Comparison of ENCODE assay signal across 1 cellular context in the genomic region with DNA sequence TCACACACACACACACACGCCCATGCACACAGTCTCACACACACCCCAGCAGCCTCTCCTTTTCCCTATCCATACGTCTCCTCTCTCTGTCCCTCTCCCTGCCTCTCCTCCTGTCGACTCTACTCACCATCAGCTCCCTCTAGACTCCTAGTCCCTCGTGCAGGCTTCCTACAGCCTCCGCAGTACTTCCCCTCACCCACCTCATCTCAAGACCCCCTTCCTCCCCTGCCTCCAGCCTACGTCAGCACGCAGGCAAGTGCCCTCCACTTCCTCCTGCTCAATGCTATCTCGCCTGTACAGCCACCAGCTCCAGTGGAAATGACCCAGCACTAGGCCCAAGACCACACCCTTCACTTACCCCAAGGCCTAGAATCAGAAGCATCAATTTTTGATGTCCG.
TF ChIP-seq lines count a peak whose summit lies in the region.

No MANE protein-coding gene starts in this region.

TF ChIP-seq in K562, 482 proteins besides CTCF, POLR2A, EP300 and RAD21 (continued from another document and continues in another):
- TF ChIP-seq, protein P1, sequence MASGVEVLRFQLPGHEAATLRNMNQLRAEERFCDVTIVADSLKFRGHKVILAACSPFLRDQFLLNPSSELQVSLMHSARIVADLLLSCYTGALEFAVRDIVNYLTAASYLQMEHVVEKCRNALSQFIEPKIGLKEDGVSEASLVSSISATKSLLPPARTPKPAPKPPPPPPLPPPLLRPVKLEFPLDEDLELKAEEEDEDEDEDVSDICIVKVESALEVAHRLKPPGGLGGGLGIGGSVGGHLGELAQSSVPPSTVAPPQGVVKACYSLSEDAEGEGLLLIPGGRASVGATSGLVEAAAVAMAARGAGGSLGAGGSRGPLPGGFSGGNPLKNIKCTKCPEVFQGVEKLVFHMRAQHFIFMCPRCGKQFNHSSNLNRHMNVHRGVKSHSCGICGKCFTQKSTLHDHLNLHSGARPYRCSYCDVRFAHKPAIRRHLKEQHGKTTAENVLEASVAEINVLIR (CRISPR knock-in tag; IDR thresholded peaks at IDR 0.05), result peak; percentile 69
- TF ChIP-seq MCM5 (IDR thresholded peaks at IDR 0.05; ENCODE audit: low read depth), result no peak
- TF ChIP-seq SRSF9 (IDR thresholded peaks at IDR 0.05; ENCODE audit: borderline replicate concordance, low read depth, low read length), result no peak
- TF ChIP-seq L3MBTL2 (IDR thresholded peaks at IDR 0.05), result peak; percentile 35; the same call in 1 of the 2 replicates
- TF ChIP-seq ARID1B (IDR thresholded peaks at IDR 0.05), result peak; percentile 92
- TF ChIP-seq ZNF444 (CRISPR knock-in tag; IDR thresholded peaks at IDR 0.05), result no peak
- TF ChIP-seq, protein P2, sequence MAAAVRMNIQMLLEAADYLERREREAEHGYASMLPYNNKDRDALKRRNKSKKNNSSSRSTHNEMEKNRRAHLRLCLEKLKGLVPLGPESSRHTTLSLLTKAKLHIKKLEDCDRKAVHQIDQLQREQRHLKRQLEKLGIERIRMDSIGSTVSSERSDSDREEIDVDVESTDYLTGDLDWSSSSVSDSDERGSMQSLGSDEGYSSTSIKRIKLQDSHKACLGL (CRISPR knock-in tag; IDR thresholded peaks at IDR 0.05; ENCODE audit: borderline replicate concordance, poor library complexity, severe bottlenecking), result no peak
- TF ChIP-seq ARHGAP35 (IDR thresholded peaks at IDR 0.05; ENCODE audit: partially characterized antibody), result no peak
- no peak for TF ChIP-seq NR2C1 (IDR thresholded peaks at IDR 0.05)
- no peak for TF ChIP-seq NR2C1 (tag; IDR thresholded peaks at IDR 0.05)
- peak; percentile 83 for TF ChIP-seq SMARCE1 (IDR thresholded peaks at IDR 0.05)
- TF ChIP-seq ZNF445 (CRISPR knock-in tag; IDR thresholded peaks at IDR 0.05; ENCODE audit: low read depth), result no peak
- TF ChIP-seq ZNF830 (CRISPR knock-in tag; IDR thresholded peaks at IDR 0.05), result no peak
- TF ChIP-seq, protein P3, sequence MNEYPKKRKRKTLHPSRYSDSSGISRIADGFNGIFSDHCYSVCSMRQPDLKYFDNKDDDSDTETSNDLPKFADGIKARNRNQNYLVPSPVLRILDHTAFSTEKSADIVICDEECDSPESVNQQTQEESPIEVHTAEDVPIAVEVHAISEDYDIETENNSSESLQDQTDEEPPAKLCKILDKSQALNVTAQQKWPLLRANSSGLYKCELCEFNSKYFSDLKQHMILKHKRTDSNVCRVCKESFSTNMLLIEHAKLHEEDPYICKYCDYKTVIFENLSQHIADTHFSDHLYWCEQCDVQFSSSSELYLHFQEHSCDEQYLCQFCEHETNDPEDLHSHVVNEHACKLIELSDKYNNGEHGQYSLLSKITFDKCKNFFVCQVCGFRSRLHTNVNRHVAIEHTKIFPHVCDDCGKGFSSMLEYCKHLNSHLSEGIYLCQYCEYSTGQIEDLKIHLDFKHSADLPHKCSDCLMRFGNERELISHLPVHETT (CRISPR knock-in tag; conservative IDR thresholded peaks at IDR 0.05 in 1 of 2, IDR thresholded peaks at IDR 0.05 in 1 of 2), result 0 out of 4 replicates have a peak, but pooled peaks of 1 of the 2 experiments have one; percentile 34
- TF ChIP-seq, protein P4, sequence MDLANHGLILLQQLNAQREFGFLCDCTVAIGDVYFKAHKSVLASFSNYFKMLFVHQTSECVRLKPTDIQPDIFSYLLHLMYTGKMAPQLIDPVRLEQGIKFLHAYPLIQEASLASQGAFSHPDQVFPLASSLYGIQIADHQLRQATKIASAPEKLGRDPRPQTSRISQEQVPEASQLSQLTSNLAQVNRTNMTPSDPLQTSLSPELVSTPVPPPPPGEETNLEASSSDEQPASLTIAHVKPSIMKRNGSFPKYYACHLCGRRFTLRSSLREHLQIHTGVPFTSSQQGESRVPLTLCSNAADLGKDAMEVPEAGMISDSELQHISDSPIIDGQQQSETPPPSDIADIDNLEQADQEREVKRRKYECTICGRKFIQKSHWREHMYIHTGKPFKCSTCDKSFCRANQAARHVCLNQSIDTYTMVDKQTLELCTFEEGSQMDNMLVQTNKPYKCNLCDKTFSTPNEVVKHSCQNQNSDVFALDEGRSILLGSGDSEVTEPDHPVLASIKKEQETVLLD (IDR thresholded peaks at IDR 0.05), result peak; percentile 65
- no peak for TF ChIP-seq HNRNPLL (IDR thresholded peaks at IDR 0.05; ENCODE audit: low read depth, low read length, poor library complexity, severe bottlenecking)
- peak in 1 of 2 experiments; percentile 20; a peak in 1 of 4 replicates for TF ChIP-seq TEAD1 (CRISPR knock-in tag; IDR thresholded peaks at IDR 0.05)
- TF ChIP-seq RNF2 (IDR thresholded peaks at IDR 0.05), result 0 out of 2 replicates have a peak, but pooled peaks have one; percentile 29
- peak; percentile 37; the same call in 1 of the 2 replicates for TF ChIP-seq POLR2AphosphoS5 (IDR thresholded peaks at IDR 0.05; ENCODE audit: control insufficient read depth, insufficient read depth, low read depth, low read length)
- TF ChIP-seq, protein P5, sequence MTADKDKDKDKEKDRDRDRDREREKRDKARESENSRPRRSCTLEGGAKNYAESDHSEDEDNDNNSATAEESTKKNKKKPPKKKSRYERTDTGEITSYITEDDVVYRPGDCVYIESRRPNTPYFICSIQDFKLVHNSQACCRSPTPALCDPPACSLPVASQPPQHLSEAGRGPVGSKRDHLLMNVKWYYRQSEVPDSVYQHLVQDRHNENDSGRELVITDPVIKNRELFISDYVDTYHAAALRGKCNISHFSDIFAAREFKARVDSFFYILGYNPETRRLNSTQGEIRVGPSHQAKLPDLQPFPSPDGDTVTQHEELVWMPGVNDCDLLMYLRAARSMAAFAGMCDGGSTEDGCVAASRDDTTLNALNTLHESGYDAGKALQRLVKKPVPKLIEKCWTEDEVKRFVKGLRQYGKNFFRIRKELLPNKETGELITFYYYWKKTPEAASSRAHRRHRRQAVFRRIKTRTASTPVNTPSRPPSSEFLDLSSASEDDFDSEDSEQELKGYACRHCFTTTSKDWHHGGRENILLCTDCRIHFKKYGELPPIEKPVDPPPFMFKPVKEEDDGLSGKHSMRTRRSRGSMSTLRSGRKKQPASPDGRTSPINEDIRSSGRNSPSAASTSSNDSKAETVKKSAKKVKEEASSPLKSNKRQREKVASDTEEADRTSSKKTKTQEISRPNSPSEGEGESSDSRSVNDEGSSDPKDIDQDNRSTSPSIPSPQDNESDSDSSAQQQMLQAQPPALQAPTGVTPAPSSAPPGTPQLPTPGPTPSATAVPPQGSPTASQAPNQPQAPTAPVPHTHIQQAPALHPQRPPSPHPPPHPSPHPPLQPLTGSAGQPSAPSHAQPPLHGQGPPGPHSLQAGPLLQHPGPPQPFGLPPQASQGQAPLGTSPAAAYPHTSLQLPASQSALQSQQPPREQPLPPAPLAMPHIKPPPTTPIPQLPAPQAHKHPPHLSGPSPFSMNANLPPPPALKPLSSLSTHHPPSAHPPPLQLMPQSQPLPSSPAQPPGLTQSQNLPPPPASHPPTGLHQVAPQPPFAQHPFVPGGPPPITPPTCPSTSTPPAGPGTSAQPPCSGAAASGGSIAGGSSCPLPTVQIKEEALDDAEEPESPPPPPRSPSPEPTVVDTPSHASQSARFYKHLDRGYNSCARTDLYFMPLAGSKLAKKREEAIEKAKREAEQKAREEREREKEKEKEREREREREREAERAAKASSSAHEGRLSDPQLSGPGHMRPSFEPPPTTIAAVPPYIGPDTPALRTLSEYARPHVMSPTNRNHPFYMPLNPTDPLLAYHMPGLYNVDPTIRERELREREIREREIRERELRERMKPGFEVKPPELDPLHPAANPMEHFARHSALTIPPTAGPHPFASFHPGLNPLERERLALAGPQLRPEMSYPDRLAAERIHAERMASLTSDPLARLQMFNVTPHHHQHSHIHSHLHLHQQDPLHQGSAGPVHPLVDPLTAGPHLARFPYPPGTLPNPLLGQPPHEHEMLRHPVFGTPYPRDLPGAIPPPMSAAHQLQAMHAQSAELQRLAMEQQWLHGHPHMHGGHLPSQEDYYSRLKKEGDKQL (CRISPR knock-in tag; IDR thresholded peaks at IDR 0.05; ENCODE audit: borderline replicate concordance), result no peak
- TF ChIP-seq HLTF (IDR thresholded peaks at IDR 0.05), result peak; percentile 77; the same call in 1 of the 2 replicates
- TF ChIP-seq CTBP1 (IDR thresholded peaks at IDR 0.05; ENCODE audit: borderline replicate concordance), result 0 out of 2 replicates have a peak, but pooled peaks have one; percentile 57
- TF ChIP-seq SMARCA5 (IDR thresholded peaks at IDR 0.05), result peak; percentile 59; the same call in 1 of the 2 replicates
- TF ChIP-seq NONO (IDR thresholded peaks at IDR 0.05; ENCODE audit: low read depth in 2 of 2, low read length in 1 of 2), result no peak
- TF ChIP-seq STAT5A (IDR thresholded peaks at IDR 0.05; ENCODE audit: borderline replicate concordance, low read length), result 0 out of 2 replicates have a peak, but pooled peaks have one; percentile 42
- peak; percentile 33; the same call in 1 of the 2 replicates for TF ChIP-seq MAFK (IDR thresholded peaks at IDR 0.05; ENCODE audit: low read length)
- peak; percentile 82 for TF ChIP-seq TCF3 (CRISPR knock-in tag; IDR thresholded peaks at IDR 0.05)
- TF ChIP-seq KAT7 (CRISPR knock-in tag; IDR thresholded peaks at IDR 0.05; ENCODE audit: borderline replicate concordance), result no peak
- peak; percentile 88; the same call in 1 of the 2 replicates for TF ChIP-seq ZBTB7A (IDR thresholded peaks at IDR 0.05; ENCODE audit: borderline replicate concordance, control insufficient read depth, low read depth, low read length)
- no peak for TF ChIP-seq NCOA2 (IDR thresholded peaks at IDR 0.05; ENCODE audit: partially characterized antibody in 2 of 2)
- peak; percentile 85 for TF ChIP-seq CBFA2T3 (IDR thresholded peaks at IDR 0.05)
- TF ChIP-seq TFAM (CRISPR knock-in tag; conservative IDR thresholded peaks at IDR 0.05), result no peak
- TF ChIP-seq RBFOX2 (IDR thresholded peaks at IDR 0.05; ENCODE audit: low read depth, low read length), result no peak
- TF ChIP-seq, protein P6, sequence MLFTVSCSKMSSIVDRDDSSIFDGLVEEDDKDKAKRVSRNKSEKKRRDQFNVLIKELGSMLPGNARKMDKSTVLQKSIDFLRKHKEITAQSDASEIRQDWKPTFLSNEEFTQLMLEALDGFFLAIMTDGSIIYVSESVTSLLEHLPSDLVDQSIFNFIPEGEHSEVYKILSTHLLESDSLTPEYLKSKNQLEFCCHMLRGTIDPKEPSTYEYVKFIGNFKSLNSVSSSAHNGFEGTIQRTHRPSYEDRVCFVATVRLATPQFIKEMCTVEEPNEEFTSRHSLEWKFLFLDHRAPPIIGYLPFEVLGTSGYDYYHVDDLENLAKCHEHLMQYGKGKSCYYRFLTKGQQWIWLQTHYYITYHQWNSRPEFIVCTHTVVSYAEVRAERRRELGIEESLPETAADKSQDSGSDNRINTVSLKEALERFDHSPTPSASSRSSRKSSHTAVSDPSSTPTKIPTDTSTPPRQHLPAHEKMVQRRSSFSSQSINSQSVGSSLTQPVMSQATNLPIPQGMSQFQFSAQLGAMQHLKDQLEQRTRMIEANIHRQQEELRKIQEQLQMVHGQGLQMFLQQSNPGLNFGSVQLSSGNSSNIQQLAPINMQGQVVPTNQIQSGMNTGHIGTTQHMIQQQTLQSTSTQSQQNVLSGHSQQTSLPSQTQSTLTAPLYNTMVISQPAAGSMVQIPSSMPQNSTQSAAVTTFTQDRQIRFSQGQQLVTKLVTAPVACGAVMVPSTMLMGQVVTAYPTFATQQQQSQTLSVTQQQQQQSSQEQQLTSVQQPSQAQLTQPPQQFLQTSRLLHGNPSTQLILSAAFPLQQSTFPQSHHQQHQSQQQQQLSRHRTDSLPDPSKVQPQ (CRISPR knock-in tag; IDR thresholded peaks at IDR 0.05; ENCODE audit: borderline replicate concordance), result no peak
- peak in 1 of 2 experiments; percentile 62; a peak in 1 of 4 replicates for TF ChIP-seq ARNT (IDR thresholded peaks at IDR 0.05)
- no peak for TF ChIP-seq SNIP1 (IDR thresholded peaks at IDR 0.05; ENCODE audit: low read depth)
- peak; percentile 42; the same call in 1 of the 2 replicates for TF ChIP-seq SMAD4 (CRISPR knock-in tag; conservative IDR thresholded peaks at IDR 0.05)
- TF ChIP-seq TOE1 (IDR thresholded peaks at IDR 0.05; ENCODE audit: borderline replicate concordance), result peak; percentile 54; the same call in 1 of the 2 replicates
- no peak for TF ChIP-seq TOE1 (CRISPR knock-in tag; IDR thresholded peaks at IDR 0.05; ENCODE audit: borderline replicate concordance, low read depth)
- TF ChIP-seq, protein P7, sequence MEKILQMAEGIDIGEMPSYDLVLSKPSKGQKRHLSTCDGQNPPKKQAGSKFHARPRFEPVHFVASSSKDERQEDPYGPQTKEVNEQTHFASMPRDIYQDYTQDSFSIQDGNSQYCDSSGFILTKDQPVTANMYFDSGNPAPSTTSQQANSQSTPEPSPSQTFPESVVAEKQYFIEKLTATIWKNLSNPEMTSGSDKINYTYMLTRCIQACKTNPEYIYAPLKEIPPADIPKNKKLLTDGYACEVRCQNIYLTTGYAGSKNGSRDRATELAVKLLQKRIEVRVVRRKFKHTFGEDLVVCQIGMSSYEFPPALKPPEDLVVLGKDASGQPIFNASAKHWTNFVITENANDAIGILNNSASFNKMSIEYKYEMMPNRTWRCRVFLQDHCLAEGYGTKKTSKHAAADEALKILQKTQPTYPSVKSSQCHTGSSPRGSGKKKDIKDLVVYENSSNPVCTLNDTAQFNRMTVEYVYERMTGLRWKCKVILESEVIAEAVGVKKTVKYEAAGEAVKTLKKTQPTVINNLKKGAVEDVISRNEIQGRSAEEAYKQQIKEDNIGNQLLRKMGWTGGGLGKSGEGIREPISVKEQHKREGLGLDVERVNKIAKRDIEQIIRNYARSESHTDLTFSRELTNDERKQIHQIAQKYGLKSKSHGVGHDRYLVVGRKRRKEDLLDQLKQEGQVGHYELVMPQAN (IDR thresholded peaks at IDR 0.05; ENCODE audit: borderline replicate concordance), result 0 out of 2 replicates have a peak, but pooled peaks have one; percentile 22
- TF ChIP-seq, protein P8, sequence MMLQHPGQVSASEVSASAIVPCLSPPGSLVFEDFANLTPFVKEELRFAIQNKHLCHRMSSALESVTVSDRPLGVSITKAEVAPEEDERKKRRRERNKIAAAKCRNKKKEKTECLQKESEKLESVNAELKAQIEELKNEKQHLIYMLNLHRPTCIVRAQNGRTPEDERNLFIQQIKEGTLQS (IDR thresholded peaks at IDR 0.05), result peak; percentile 19; the same call in 1 of the 2 replicates
- TF ChIP-seq, protein P8 (CRISPR knock-in tag; conservative IDR thresholded peaks at IDR 0.05), result no peak
- TF ChIP-seq, protein P9, sequence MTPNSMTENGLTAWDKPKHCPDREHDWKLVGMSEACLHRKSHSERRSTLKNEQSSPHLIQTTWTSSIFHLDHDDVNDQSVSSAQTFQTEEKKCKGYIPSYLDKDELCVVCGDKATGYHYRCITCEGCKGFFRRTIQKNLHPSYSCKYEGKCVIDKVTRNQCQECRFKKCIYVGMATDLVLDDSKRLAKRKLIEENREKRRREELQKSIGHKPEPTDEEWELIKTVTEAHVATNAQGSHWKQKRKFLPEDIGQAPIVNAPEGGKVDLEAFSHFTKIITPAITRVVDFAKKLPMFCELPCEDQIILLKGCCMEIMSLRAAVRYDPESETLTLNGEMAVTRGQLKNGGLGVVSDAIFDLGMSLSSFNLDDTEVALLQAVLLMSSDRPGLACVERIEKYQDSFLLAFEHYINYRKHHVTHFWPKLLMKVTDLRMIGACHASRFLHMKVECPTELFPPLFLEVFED (CRISPR knock-in tag; conservative IDR thresholded peaks at IDR 0.05), result peak; percentile 69; the same call in 1 of the 2 replicates
